Comparison of ENCODE assay signal across 9 cellular contexts in genomic region chr4:145773581-145774234, GRCh38.
DNase-seq lines count a peak whose midpoint lies in the region; ATAC-seq and TF ChIP-seq lines count a peak whose summit lies in the region.
"Had no signal": no experiment of that assay in that cellular context is flagged by ENCODE, and none has a peak within 500 bp of the region (broad histone marks: within the 10 kb centered on the region; RNA-seq: fewer than 3 reads in every experiment).

No MANE protein-coding gene starts in this region.

- H3K9me3 ChIP-seq in right atrium auricular region, result no peaks in the 10 kb centered on the region
- no peaks in the 10 kb centered on the region for H3K9me3 ChIP-seq in mammary epithelial cell (replicated peaks; ENCODE audit: insufficient read depth, low read length)
- no peaks in the 10 kb centered on the region for H3K9me3 ChIP-seq in uterus
- H3K9me3 ChIP-seq in naive thymus-derived CD4-positive, alpha-beta T cell (ENCODE audit: control insufficient read depth in 2 of 3, low read length in 3 of 3), result no peaks in the 10 kb centered on the region

- WGBS in mammary epithelial cell (ENCODE audit: low coverage, missing lambda C conversion rate), result 41% methylated on average over 6 of the region's 6 CpGs

- in situ Hi-C loops in mammary epithelial cell (cut with MboI; ENCODE audit: low sequenced_read_pairs in 2 of 2), result no loop called here

- H3K27me3 ChIP-seq in right atrium auricular region (no peaks in the 10 kb centered on the region), mammary epithelial cell (ENCODE audit: insufficient read depth, low read length) (no peaks in the 10 kb centered on the region), uterus (no peaks in the 10 kb centered on the region)
- no peaks in the 10 kb centered on the region for H3K27me3 ChIP-seq in naive thymus-derived CD4-positive, alpha-beta T cell (ENCODE audit: control insufficient read depth in 2 of 2, insufficient read depth in 2 of 2, low read length in 2 of 2)

- H3K36me3 ChIP-seq in right atrium auricular region, result peaks cover 6% of the 10 kb centered on the region
- H3K36me3 ChIP-seq in mammary epithelial cell (ENCODE audit: insufficient read depth, low read length), result peaks cover 6% of the 10 kb centered on the region
- H3K36me3 ChIP-seq in uterus, result no peaks in the 10 kb centered on the region
- H3K36me3 ChIP-seq in naive thymus-derived CD4-positive, alpha-beta T cell (ENCODE audit: control insufficient read depth in 2 of 3, insufficient read depth in 3 of 3, low read length in 3 of 3), result peaks cover 6 to 31% (median 15%) of the 10 kb centered on the region in 3 experiments

- H3K4me1 ChIP-seq in right atrium auricular region (no peaks in the 10 kb centered on the region), mammary epithelial cell (ENCODE audit: insufficient read depth, low read length) (no peaks in the 10 kb centered on the region), uterus (no peaks in the 10 kb centered on the region)
- H3K4me1 ChIP-seq in naive thymus-derived CD4-positive, alpha-beta T cell (ENCODE audit: control insufficient read depth in 2 of 2, insufficient read depth in 2 of 2, low read length in 2 of 2), result no peaks in the 10 kb centered on the region

- H3K4me2 ChIP-seq in mammary epithelial cell (ENCODE audit: insufficient read depth, low read depth, low read length), result no peak overlapping the region

- H3K27me3 Mint-ChIP-seq in naive thymus-derived CD4-positive, alpha-beta T cell, result no peaks in the 10 kb centered on the region

- H3K36me3 Mint-ChIP-seq in naive thymus-derived CD4-positive, alpha-beta T cell, result peaks cover 20 to 62% (median 40%) of the 10 kb centered on the region in 5 donors

- H3K27ac Mint-ChIP-seq in naive thymus-derived CD4-positive, alpha-beta T cell, result no peak overlapping the region

- no peaks in the 10 kb centered on the region for H4K20me1 ChIP-seq in mammary epithelial cell (ENCODE audit: insufficient read depth, low read length)

- no peak overlapping the region for H2AFZ ChIP-seq in mammary epithelial cell (ENCODE audit: low read depth, low read length)

- H3K4me1 Mint-ChIP-seq in naive thymus-derived CD4-positive, alpha-beta T cell, result peaks cover 0 to 6% (median 0%) of the 10 kb centered on the region in 7 donors

- TF ChIP-seq CTCF in right atrium auricular region (IDR thresholded peaks at IDR 0.05), result no peak
- no peak for TF ChIP-seq CTCF in mammary epithelial cell (conservative IDR thresholded peaks at IDR 0.05 in 1 of 2, IDR thresholded peaks at IDR 0.05 in 1 of 2; ENCODE audit: extremely low read depth in 1 of 2, insufficient read depth in 1 of 2, low read depth in 1 of 2, low read length in 2 of 2)
- no peak for TF ChIP-seq CTCF in uterus (IDR thresholded peaks at IDR 0.05)

- DNase-seq in Right ventricle myocardium superior, result no peak
- no peak for DNase-seq in right atrium auricular region (ENCODE audit: low spot score)
- peak; percentile 76 for DNase-seq in mammary epithelial cell
- DNase-seq in uterus, result peak in 1 of 2 donors; percentile 24
- no peak for DNase-seq in stimulated activated CD8-positive, alpha-beta memory T cell treated with anti-CD3 and anti-CD28 coated beads, Interleukin-4, amount 100 ng/mL, for 48 hours
- no peak for DNase-seq in naive thymus-derived CD4-positive, alpha-beta T cell
- DNase-seq in stimulated activated CD4-positive, alpha-beta T cell treated with anti-CD3 and anti-CD28 coated beads, Interleukin-4, amount 100 ng/mL, for 4 hours, result no peak
- DNase-seq: activated CD4-positive, alpha-beta T cell treated with anti-CD3 and anti-CD28 coated beads, Interleukin-2, amount 50 U/mL, for 1 hour had no signal

- ATAC-seq in Right ventricle myocardium superior (ENCODE audit: poor library complexity) (peak; percentile 95), HG02981 (IDR thresholded peaks at IDR 0.05; ENCODE audit: unreplicated experiment) (peak; percentile 93)
- no peak for ATAC-seq in naive thymus-derived CD4-positive, alpha-beta T cell

- intact Hi-C loops in Right ventricle myocardium superior (cut with DNase I), result no loop called here
- intact Hi-C loops in mammary epithelial cell (cut with micrococcal nuclease), result no loop called here
- intact Hi-C loops in uterus (cut with DNase I; ENCODE audit: low total_unique reads), result no loop called here
- intact Hi-C loops in naive thymus-derived CD4-positive, alpha-beta T cell (cut with micrococcal nuclease), result no loop called here

- dilution Hi-C loops in mammary epithelial cell (cut with HindIII; ENCODE audit: low sequenced_read_pairs), result no loop called here

- H3K9me3 Mint-ChIP-seq in naive thymus-derived CD4-positive, alpha-beta T cell, result peaks cover 0 to 2% (median 0%) of the 10 kb centered on the region in 11 donors

- CTCF ChIA-PET in mammary epithelial cell (lab: Charles Lee; ENCODE audit: low non-redundant PET), result no interaction called here
- CTCF ChIA-PET in naive thymus-derived CD4-positive, alpha-beta T cell (lab: Charles Lee), result interaction anchor here (0.6 kb wide), 1 partner anchor 306 kb away, joined by 3 read pairs; no protein-coding TSS in a partner anchor

- no peak overlapping the region for H3K4me3 Mint-ChIP-seq in naive thymus-derived CD4-positive, alpha-beta T cell

- POLR2A ChIA-PET in naive thymus-derived CD4-positive, alpha-beta T cell (lab: Charles Lee), result interaction anchor here (0.8 kb wide), 1 partner anchor 11 kb away, joined by 3 read pairs; no protein-coding TSS in a partner anchor

- H3K4me3 ChIP-seq in right atrium auricular region, result no peak overlapping the region
- H3K4me3 ChIP-seq in mammary epithelial cell (replicated peaks in 1 of 3; ENCODE audit: insufficient read depth in 1 of 3, low read depth in 2 of 3, low read length in 3 of 3), result no peak overlapping the region
- H3K4me3 ChIP-seq in uterus, result no peak overlapping the region
- H3K4me3 ChIP-seq in naive thymus-derived CD4-positive, alpha-beta T cell (ENCODE audit: low read length), result no peak overlapping the region

- no peak for TF ChIP-seq POLR2A in uterus (IDR thresholded peaks at IDR 0.05)

- H3K27ac ChIP-seq in right atrium auricular region, result peak overlapping the region in 1 of 2 donors; percentile 55
- H3K27ac ChIP-seq in mammary epithelial cell (ENCODE audit: insufficient read depth, low read depth, low read length), result peak overlapping the region; percentile 6
- peak overlapping the region; percentile 22 to 37 for H3K27ac ChIP-seq in uterus
- no peak overlapping the region for H3K27ac ChIP-seq in naive thymus-derived CD4-positive, alpha-beta T cell (ENCODE audit: low read depth, low read length)

- no peak overlapping the region for H3K9ac ChIP-seq in mammary epithelial cell (ENCODE audit: insufficient read depth, low read length)

- no TSS peak for BruUV-seq in mammary epithelial cell (replicated peaks; lab: Mats Ljungman, UMichigan)

- H3K79me2 ChIP-seq in mammary epithelial cell (ENCODE audit: insufficient read depth, low read length), result no peaks in the 10 kb centered on the region
